ENCODE assay signal across 1 cellular context in the genomic region with DNA sequence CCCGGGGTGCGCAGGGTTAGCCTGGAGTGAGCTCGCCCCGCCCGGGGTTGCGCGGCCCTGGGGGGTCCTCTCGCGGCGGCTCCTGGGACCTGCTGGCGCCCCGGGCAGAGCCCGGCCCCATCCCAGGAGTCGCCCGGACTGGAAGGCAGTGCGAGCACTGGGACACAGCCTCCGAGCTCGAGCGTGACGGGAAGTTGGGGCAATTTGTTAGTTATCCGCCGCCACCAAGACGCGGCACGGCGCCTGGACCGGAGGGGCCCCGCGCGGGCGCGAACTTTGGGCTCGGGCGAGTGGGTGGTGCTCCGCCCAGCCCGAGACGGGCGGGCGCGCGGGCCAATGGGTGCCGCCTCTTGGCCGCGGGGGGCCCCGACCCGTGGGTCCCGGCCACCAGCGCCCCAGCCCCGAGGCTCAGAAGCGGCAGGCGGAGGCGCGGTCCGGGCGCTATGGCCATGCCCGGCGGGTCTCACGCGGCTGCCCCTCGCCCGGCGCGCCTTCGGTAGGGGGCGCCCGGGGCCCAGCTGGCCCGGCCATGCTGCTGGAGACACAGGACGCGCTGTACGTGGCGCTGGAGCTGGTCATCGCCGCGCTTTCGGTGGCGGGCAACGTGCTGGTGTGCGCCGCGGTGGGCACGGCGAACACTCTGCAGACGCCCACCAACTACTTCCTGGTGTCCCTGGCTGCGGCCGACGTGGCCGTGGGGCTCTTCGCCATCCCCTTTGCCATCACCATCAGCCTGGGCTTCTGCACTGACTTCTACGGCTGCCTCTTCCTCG.
TF ChIP-seq lines count a peak whose summit lies in the region.

A gene (plus strand): TSS at position 411 of the 773 bp plus-strand sequence. CDS start 119 bp downstream, at position 530.

TF ChIP-seq in HCT116, 20 proteins besides CTCF, POLR2A, EP300 and RAD21 (continued from another document):
- peak; percentile 64 for TF ChIP-seq YY1 (IDR thresholded peaks at IDR 0.05; ENCODE audit: extremely low read depth, insufficient replicate concordance, low read depth, low read length)
